ENCODE assay signal across 18 cellular contexts in genomic region chr16:14240216-14240843, GRCh38.
A peak's percentile ranks its signal among the peaks of the same experiment; 100 is the strongest.
DNase-seq lines count a peak whose midpoint lies in the region; ATAC-seq and TF ChIP-seq lines count a peak whose summit lies in the region.
"Had no signal": no experiment of that assay in that cellular context is flagged by ENCODE, and none has a peak within 500 bp of the region (broad histone marks: within the 10 kb centered on the region; RNA-seq: fewer than 3 reads in every experiment).

No MANE protein-coding gene starts in this region.

- no peak for TF ChIP-seq CTCF in Caco-2 (IDR thresholded peaks at IDR 0.05; ENCODE audit: insufficient read depth in 1 of 2, low read depth in 1 of 2, low read length in 1 of 2, severe bottlenecking in 1 of 2, unreplicated experiment in 1 of 2)
- no peak for TF ChIP-seq CTCF in heart right ventricle (IDR thresholded peaks at IDR 0.05)
- no peak for TF ChIP-seq CTCF in nephron (IDR thresholded peaks at IDR 0.05; ENCODE audit: unreplicated experiment in 3 of 3)
- no peak for TF ChIP-seq CTCF in type B pancreatic cell (conservative IDR thresholded peaks at IDR 0.05)

- H3K4me1 ChIP-seq in Caco-2 (peaks cover 19% of the 10 kb centered on the region), heart right ventricle (peaks cover 0 to 30% (median 24%) of the 10 kb centered on the region in 9 donors)

- H3K27ac ChIP-seq in SK-N-MC (peak overlapping the region; percentile 62; the same call in 1 of the 2 replicates), heart right ventricle (peak overlapping the region in 7 of 10 donors; percentile 2 to 67 (median 50))
- H3K27ac ChIP-seq: skin epidermis had no signal

- H3K4me3 ChIP-seq in Caco-2 (ENCODE audit: low read depth, low read length) (no peak overlapping the region), SK-N-MC (peak overlapping the region; percentile 44), heart right ventricle (no peak overlapping the region)
- H3K4me3 ChIP-seq: skin epidermis had no signal

- H3K27me3 ChIP-seq in Caco-2 (replicated peaks; ENCODE audit: control insufficient read depth, insufficient read depth, low read length) (no peaks in the 10 kb centered on the region), heart right ventricle (no peaks in the 10 kb centered on the region)

- peak; percentile 8 to 40 for DNase-seq in Caco-2
- no peak for DNase-seq in SK-N-MC (ENCODE audit: low read depth, low spot score)
- DNase-seq in heart right ventricle = no peak
- no peak for DNase-seq in GM19240 (ENCODE audit: insufficient read length, low spot score)
- no peak for DNase-seq in type B pancreatic cell (ENCODE audit: extremely low spot score, unreplicated experiment)
- DNase-seq: activated CD8-positive, alpha-beta T cell treated with anti-CD3 and anti-CD28 coated beads for 36 hours; AML-193; DMS 273 treated with DMSO at 0.1 percent for 48 hours; H7; hypothalamus; left colon; NCI-H1436 had no signal

- POLR2A ChIA-PET in Caco-2 (lab: Charles Lee) = no interaction called here

- H3K9me3 Mint-ChIP-seq in Caco-2 (ENCODE audit: unreplicated experiment) (no peaks in the 10 kb centered on the region), nephron (no peaks in the 10 kb centered on the region), type B pancreatic cell (no peaks in the 10 kb centered on the region)
- H3K9me3 Mint-ChIP-seq: activated CD8-positive, alpha-beta T cell treated with anti-CD3 and anti-CD28 coated beads for 36 hours; dendritic cell treated with granulocyte-macrophage colony-stimulating factor and Interleukin-4, amounts not matched to agents 40 ng/mL and 50 ng/mL, for 4 days; stimulated activated effector memory CD8-positive, alpha-beta T cell treated with anti-CD3 and anti-CD28 coated beads, Interleukin-12 subunit alpha, Interleukin-12 subunit beta, amount 100 ng/mL, for 72 hours had no signal

- peaks cover 28% of the 10 kb centered on the region for H3K36me3 Mint-ChIP-seq in Caco-2 (ENCODE audit: insufficient read depth, unreplicated experiment)
- peaks cover 49% of the 10 kb centered on the region for H3K36me3 Mint-ChIP-seq in nephron (ENCODE audit: low read depth)
- peaks cover 17% of the 10 kb centered on the region for H3K36me3 Mint-ChIP-seq in type B pancreatic cell

- H3K9ac ChIP-seq in SK-N-MC (ENCODE audit: insufficient read length) = no peak overlapping the region

- H3K27ac Mint-ChIP-seq in Caco-2 (ENCODE audit: unreplicated experiment) (peak overlapping the region; percentile 27), nephron (peak overlapping the region; percentile 75 to 81 (median 78)), type B pancreatic cell (no peak overlapping the region)
- H3K27ac Mint-ChIP-seq: activated CD8-positive, alpha-beta T cell treated with anti-CD3 and anti-CD28 coated beads for 36 hours; dendritic cell treated with granulocyte-macrophage colony-stimulating factor and Interleukin-4, amounts not matched to agents 40 ng/mL and 50 ng/mL, for 4 days; stimulated activated effector memory CD8-positive, alpha-beta T cell treated with anti-CD3 and anti-CD28 coated beads, Interleukin-12 subunit alpha, Interleukin-12 subunit beta, amount 100 ng/mL, for 72 hours had no signal

- H3K36me3 ChIP-seq in Caco-2 (ENCODE audit: control insufficient read depth, insufficient read depth, low read length) = no peaks in the 10 kb centered on the region; the same call in none of the 2 replicates
- H3K36me3 ChIP-seq in SK-N-MC (ENCODE audit: insufficient read depth, low read length) = peaks cover 26% of the 10 kb centered on the region
- peaks cover 0 to 97% (median 28%) of the 10 kb centered on the region in 9 donors for H3K36me3 ChIP-seq in heart right ventricle

- no TSS peak for BruUV-seq in Caco-2 (replicated peaks; lab: Mats Ljungman, UMichigan)

- no peak overlapping the region for H3K4me3 Mint-ChIP-seq in Caco-2 (ENCODE audit: unreplicated experiment)
- H3K4me3 Mint-ChIP-seq in nephron = no peak overlapping the region
- no peak overlapping the region for H3K4me3 Mint-ChIP-seq in type B pancreatic cell
- H3K4me3 Mint-ChIP-seq: activated CD8-positive, alpha-beta T cell treated with anti-CD3 and anti-CD28 coated beads for 36 hours; dendritic cell treated with granulocyte-macrophage colony-stimulating factor and Interleukin-4, amounts not matched to agents 40 ng/mL and 50 ng/mL, for 4 days; stimulated activated effector memory CD8-positive, alpha-beta T cell treated with anti-CD3 and anti-CD28 coated beads, Interleukin-12 subunit alpha, Interleukin-12 subunit beta, amount 100 ng/mL, for 72 hours had no signal

- ATAC-seq in heart right ventricle (peak in 6 of 8 donors; percentile 61 to 78 (median 67)), GM19397 (IDR thresholded peaks at IDR 0.05; ENCODE audit: unreplicated experiment) (no peak), GM21529 (IDR thresholded peaks at IDR 0.05; ENCODE audit: unreplicated experiment) (no peak)
- ATAC-seq: activated CD8-positive, alpha-beta T cell treated with anti-CD3 and anti-CD28 coated beads for 36 hours; left colon; stimulated activated effector memory CD8-positive, alpha-beta T cell treated with anti-CD3 and anti-CD28 coated beads, Interleukin-12 subunit alpha, Interleukin-12 subunit beta, amount 100 ng/mL, for 72 hours had no signal

- intact Hi-C loops in Caco-2 (cut with micrococcal nuclease; ENCODE audit: unreplicated experiment) (loop anchor here (2.0 kb wide), 1 partner anchor 318 kb away; no protein-coding TSS in a partner anchor), heart right ventricle (cut with DNase I) (loop anchor here in 5 of 10 donors (5.0 to 10.0 kb wide), 4 partner anchors 53 to 318 kb away; partner anchors contain the start of gene ERCC4 (in 4 of the 5))

- WGBS in heart right ventricle, 2 donors = 64 to 70% methylated on average over 10 of the region's 10 CpGs

- H3K27me3 Mint-ChIP-seq in Caco-2 (ENCODE audit: insufficient read depth, unreplicated experiment) (no peaks in the 10 kb centered on the region), nephron (ENCODE audit: low read depth) (peaks cover under 1% of the 10 kb centered on the region), type B pancreatic cell (no peaks in the 10 kb centered on the region)
- H3K27me3 Mint-ChIP-seq: activated CD8-positive, alpha-beta T cell treated with anti-CD3 and anti-CD28 coated beads for 36 hours; dendritic cell treated with granulocyte-macrophage colony-stimulating factor and Interleukin-4, amounts not matched to agents 40 ng/mL and 50 ng/mL, for 4 days had no signal

- H3K4me1 Mint-ChIP-seq in Caco-2 (ENCODE audit: low read depth, unreplicated experiment) (peaks cover 10% of the 10 kb centered on the region), nephron (peaks cover 26% of the 10 kb centered on the region), type B pancreatic cell (ENCODE audit: unreplicated experiment) (no peaks in the 10 kb centered on the region)
- H3K4me1 Mint-ChIP-seq: stimulated activated effector memory CD8-positive, alpha-beta T cell treated with anti-CD3 and anti-CD28 coated beads, Interleukin-12 subunit alpha, Interleukin-12 subunit beta, amount 100 ng/mL, for 72 hours had no signal

- H3K9me3 ChIP-seq in Caco-2 (no peaks in the 10 kb centered on the region), SK-N-MC (ENCODE audit: low read depth, low read length) (no peaks in the 10 kb centered on the region), heart right ventricle (no peaks in the 10 kb centered on the region)

- CTCF ChIA-PET in Caco-2 (lab: Charles Lee) = interaction anchor here (1.6 kb wide), 1 partner anchor 317 kb away, joined by 5 read pairs; no protein-coding TSS in a partner anchor

Comparison
In these comparisons a context has a peak if more than half of its experiments do, and no peak if none do; other contexts are left out.
1. DNase-seq: peak in Caco-2 (2 of 2); none in SK-N-MC (single experiment), heart right ventricle (0 of 2), GM19240 (single experiment) and type B pancreatic cell (single experiment).
2. ATAC-seq: peak in heart right ventricle (6 of 8); none in GM19397 (single experiment) and GM21529 (single experiment).